ENCODE assay signal across 3 cellular contexts in the genomic region with DNA sequence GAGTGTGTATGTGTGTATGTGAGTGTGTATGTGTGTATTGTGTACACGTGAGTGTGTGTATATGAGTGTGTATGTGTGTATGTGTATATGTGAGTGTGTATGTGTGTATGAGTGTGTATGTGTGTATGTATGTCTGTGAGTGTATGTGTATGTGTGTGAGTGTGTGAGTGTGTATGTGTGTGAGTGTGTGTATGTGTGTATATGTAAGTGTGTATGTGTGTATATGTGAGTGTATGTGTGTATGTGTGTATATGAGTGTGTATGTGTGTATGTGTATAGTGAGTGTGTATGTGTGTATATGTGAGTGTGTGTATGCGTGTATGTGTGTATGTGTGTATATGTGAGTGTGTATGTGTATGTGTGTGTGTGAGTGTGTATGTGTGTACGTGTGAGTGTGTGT.
TF ChIP-seq lines count a peak whose summit lies in the region.

No MANE protein-coding gene starts in this region.

TF ChIP-seq in IMR-90, 13 proteins besides CTCF, POLR2A, EP300 and RAD21:
- TF ChIP-seq ELK1 (IDR thresholded peaks at IDR 0.05; ENCODE audit: borderline replicate concordance, low read depth, low read length) (no peak), CEBPB (IDR thresholded peaks at IDR 0.05; ENCODE audit: low read depth, low read length) (no peak), FOS (IDR thresholded peaks at IDR 0.05; ENCODE audit: low read depth, low read length) (no peak), MAZ (IDR thresholded peaks at IDR 0.05; ENCODE audit: borderline replicate concordance, low read depth, low read length) (no peak), CHD1 (IDR thresholded peaks at IDR 0.05; ENCODE audit: low read depth, low read length) (no peak), SMC3 (IDR thresholded peaks at IDR 0.05; ENCODE audit: low read depth, low read length) (no peak), MXI1 (IDR thresholded peaks at IDR 0.05; ENCODE audit: borderline replicate concordance, low read depth, low read length) (no peak), RFX5 (IDR thresholded peaks at IDR 0.05; ENCODE audit: low read depth, low read length) (no peak)

TF ChIP-seq in GM12878, 131 proteins besides CTCF, POLR2A, EP300 and RAD21:
- TF ChIP-seq, protein P1, sequence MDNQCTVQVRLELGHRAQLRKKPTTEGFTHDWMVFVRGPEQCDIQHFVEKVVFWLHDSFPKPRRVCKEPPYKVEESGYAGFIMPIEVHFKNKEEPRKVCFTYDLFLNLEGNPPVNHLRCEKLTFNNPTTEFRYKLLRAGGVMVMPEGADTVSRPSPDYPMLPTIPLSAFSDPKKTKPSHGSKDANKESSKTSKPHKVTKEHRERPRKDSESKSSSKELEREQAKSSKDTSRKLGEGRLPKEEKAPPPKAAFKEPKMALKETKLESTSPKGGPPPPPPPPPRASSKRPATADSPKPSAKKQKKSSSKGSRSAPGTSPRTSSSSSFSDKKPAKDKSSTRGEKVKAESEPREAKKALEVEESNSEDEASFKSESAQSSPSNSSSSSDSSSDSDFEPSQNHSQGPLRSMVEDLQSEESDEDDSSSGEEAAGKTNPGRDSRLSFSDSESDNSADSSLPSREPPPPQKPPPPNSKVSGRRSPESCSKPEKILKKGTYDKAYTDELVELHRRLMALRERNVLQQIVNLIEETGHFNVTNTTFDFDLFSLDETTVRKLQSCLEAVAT (IDR thresholded peaks at IDR 0.05), result no peak
- no peak for TF ChIP-seq TCF3 (IDR thresholded peaks at IDR 0.05; ENCODE audit: borderline replicate concordance, insufficient read depth, low read depth, low read length)
- TF ChIP-seq HDGF (IDR thresholded peaks at IDR 0.05), result peak; percentile 74
- TF ChIP-seq, protein P2, sequence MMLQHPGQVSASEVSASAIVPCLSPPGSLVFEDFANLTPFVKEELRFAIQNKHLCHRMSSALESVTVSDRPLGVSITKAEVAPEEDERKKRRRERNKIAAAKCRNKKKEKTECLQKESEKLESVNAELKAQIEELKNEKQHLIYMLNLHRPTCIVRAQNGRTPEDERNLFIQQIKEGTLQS (IDR thresholded peaks at IDR 0.05; ENCODE audit: borderline replicate concordance, extremely low read depth, low read depth, low read length), result no peak
- TF ChIP-seq, protein P3, sequence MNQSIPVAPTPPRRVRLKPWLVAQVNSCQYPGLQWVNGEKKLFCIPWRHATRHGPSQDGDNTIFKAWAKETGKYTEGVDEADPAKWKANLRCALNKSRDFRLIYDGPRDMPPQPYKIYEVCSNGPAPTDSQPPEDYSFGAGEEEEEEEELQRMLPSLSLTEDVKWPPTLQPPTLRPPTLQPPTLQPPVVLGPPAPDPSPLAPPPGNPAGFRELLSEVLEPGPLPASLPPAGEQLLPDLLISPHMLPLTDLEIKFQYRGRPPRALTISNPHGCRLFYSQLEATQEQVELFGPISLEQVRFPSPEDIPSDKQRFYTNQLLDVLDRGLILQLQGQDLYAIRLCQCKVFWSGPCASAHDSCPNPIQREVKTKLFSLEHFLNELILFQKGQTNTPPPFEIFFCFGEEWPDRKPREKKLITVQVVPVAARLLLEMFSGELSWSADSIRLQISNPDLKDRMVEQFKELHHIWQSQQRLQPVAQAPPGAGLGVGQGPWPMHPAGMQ (IDR thresholded peaks at IDR 0.05; ENCODE audit: borderline replicate concordance), result 0 out of 2 replicates have a peak, but pooled peaks have one; percentile 15
- TF ChIP-seq TAF1 (IDR thresholded peaks at IDR 0.05; ENCODE audit: borderline replicate concordance, low read depth, low read length), result no peak
- TF ChIP-seq BCL3 (IDR thresholded peaks at IDR 0.05; ENCODE audit: borderline replicate concordance, insufficient read depth, low read depth, low read length, poor library complexity, severe bottlenecking), result peak; percentile 18
- no peak for TF ChIP-seq BACH1 (IDR thresholded peaks at IDR 0.05; ENCODE audit: borderline replicate concordance)
- no peak for TF ChIP-seq BHLHE40 (IDR thresholded peaks at IDR 0.05; ENCODE audit: borderline replicate concordance in 1 of 2, low read depth in 2 of 2, low read length in 1 of 2)
- no peak for TF ChIP-seq USF2 (IDR thresholded peaks at IDR 0.05; ENCODE audit: borderline replicate concordance, low read depth, low read length)
- no peak for TF ChIP-seq ZNF687 (IDR thresholded peaks at IDR 0.05)
- TF ChIP-seq NBN (IDR thresholded peaks at IDR 0.05), result 0 out of 2 replicates have a peak, but pooled peaks have one; percentile 50

TF ChIP-seq in liver, 16 proteins besides CTCF, POLR2A, EP300 and RAD21:
- TF ChIP-seq FOXA1 (IDR thresholded peaks at IDR 0.05) (no peak), SP1 (IDR thresholded peaks at IDR 0.05) (no peak), TAF1 (conservative IDR thresholded peaks at IDR 0.05) (no peak), RXRA (IDR thresholded peaks at IDR 0.05) (no peak), HNF4A (conservative IDR thresholded peaks at IDR 0.05) (no peak), GABPA (IDR thresholded peaks at IDR 0.05 in 1 of 2, conservative IDR thresholded peaks at IDR 0.05 in 1 of 2) (no peak), HNF4G (IDR thresholded peaks at IDR 0.05) (no peak), FOXA2 (IDR thresholded peaks at IDR 0.05) (no peak), YY1 (IDR thresholded peaks at IDR 0.05) (no peak), NR2F2 (IDR thresholded peaks at IDR 0.05) (no peak), ZBTB33 (IDR thresholded peaks at IDR 0.05) (no peak), EGR1 (IDR thresholded peaks at IDR 0.05; ENCODE audit: low read depth in 2 of 2) (no peak), JUND (IDR thresholded peaks at IDR 0.05) (no peak)
- TF ChIP-seq, protein P4, sequence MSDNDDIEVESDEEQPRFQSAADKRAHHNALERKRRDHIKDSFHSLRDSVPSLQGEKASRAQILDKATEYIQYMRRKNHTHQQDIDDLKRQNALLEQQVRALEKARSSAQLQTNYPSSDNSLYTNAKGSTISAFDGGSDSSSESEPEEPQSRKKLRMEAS (IDR thresholded peaks at IDR 0.05), result no peak
- TF ChIP-seq, protein P2 (IDR thresholded peaks at IDR 0.05), result no peak
- TF ChIP-seq, protein P5, sequence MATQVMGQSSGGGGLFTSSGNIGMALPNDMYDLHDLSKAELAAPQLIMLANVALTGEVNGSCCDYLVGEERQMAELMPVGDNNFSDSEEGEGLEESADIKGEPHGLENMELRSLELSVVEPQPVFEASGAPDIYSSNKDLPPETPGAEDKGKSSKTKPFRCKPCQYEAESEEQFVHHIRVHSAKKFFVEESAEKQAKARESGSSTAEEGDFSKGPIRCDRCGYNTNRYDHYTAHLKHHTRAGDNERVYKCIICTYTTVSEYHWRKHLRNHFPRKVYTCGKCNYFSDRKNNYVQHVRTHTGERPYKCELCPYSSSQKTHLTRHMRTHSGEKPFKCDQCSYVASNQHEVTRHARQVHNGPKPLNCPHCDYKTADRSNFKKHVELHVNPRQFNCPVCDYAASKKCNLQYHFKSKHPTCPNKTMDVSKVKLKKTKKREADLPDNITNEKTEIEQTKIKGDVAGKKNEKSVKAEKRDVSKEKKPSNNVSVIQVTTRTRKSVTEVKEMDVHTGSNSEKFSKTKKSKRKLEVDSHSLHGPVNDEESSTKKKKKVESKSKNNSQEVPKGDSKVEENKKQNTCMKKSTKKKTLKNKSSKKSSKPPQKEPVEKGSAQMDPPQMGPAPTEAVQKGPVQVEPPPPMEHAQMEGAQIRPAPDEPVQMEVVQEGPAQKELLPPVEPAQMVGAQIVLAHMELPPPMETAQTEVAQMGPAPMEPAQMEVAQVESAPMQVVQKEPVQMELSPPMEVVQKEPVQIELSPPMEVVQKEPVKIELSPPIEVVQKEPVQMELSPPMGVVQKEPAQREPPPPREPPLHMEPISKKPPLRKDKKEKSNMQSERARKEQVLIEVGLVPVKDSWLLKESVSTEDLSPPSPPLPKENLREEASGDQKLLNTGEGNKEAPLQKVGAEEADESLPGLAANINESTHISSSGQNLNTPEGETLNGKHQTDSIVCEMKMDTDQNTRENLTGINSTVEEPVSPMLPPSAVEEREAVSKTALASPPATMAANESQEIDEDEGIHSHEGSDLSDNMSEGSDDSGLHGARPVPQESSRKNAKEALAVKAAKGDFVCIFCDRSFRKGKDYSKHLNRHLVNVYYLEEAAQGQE (IDR thresholded peaks at IDR 0.05), result no peak
